Comparison of ENCODE assay signal across 10 cellular contexts in the genomic region with DNA sequence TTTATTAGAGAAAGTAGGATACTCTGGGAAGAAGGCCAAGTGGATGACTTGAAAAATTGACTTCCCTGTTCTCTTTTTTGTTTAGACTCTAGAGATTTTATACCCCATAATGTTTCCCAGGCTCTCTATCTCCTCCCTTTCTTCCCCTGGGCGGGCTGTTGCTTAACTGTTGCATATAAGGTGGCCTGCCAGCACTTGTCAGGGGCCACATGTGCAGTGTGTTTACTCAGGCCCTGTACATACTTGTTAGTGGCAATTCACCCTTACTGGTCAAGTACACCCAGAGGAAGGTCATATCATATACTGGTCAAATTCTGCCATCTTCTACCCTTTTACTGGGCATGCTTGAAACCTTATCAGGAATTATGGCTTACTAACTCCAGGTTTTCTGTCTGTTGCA.
DNase-seq lines count a peak whose midpoint lies in the region; ATAC-seq, FAIRE-seq and TF ChIP-seq lines count a peak whose summit lies in the region.
"Had no signal": no experiment of that assay in that cellular context is flagged by ENCODE, and none has a peak within 500 bp of the region (broad histone marks: within the 10 kb centered on the region; RNA-seq: fewer than 3 reads in every experiment).

No MANE protein-coding gene starts in this region.

- TF ChIP-seq POLR2A in uterus (IDR thresholded peaks at IDR 0.05), result no peak

- ATAC-seq in SK-N-SH treated with all-trans-retinoic acid at 6 μM for 48 hours (peak; percentile 55), GM21447 (IDR thresholded peaks at IDR 0.05; ENCODE audit: unreplicated experiment) (no peak)

- no peak for TF ChIP-seq CTCF in keratinocyte (optimal IDR thresholded peaks at IDR 0.05 in 1 of 3, IDR thresholded peaks at IDR 0.05 in 1 of 3, conservative IDR thresholded peaks at IDR 0.05 in 1 of 3; ENCODE audit: extremely low read depth in 1 of 3, insufficient read depth in 2 of 3, low read length in 3 of 3)
- no peak for TF ChIP-seq CTCF in uterus (IDR thresholded peaks at IDR 0.05)

- H3K27ac ChIP-seq in keratinocyte (ENCODE audit: control insufficient read depth, insufficient read depth, low read length) (peak overlapping the region; percentile 75), uterus (peak overlapping the region; percentile 37 to 46), substantia nigra (ENCODE audit: low read depth, low read length, poor library complexity, severe bottlenecking) (no peak overlapping the region)
- H3K27ac ChIP-seq: colonic mucosa had no signal

- peak overlapping the region; percentile 58 for H3K4me2 ChIP-seq in keratinocyte (ENCODE audit: control insufficient read depth, extremely low read depth, insufficient read depth, low read depth, low read length)

- DNase-seq in SIG-M5 treated with dmso at 0.1 percent for 504 hours (lab: John Stamatoyannopoulos, UW; ENCODE audit: unreplicated experiment), result peak; percentile 6
- DNase-seq in SIG-M5 (lab: John Stamatoyannopoulos, UW), result no peak
- DNase-seq in keratinocyte (ENCODE audit: low read depth, low spot score), result no peak
- peak in 1 of 2 donors; percentile 45 for DNase-seq in uterus
- no peak for DNase-seq in stimulated activated naive CD4-positive, alpha-beta T cell (lab: John Stamatoyannopoulos, UW)
- DNase-seq in substantia nigra (lab: John Stamatoyannopoulos, UW), result no peak
- DNase-seq: activated CD4-positive, CD25-positive, alpha-beta regulatory T cell had no signal

- H3K9me3 ChIP-seq in keratinocyte (ENCODE audit: control insufficient read depth, low read depth, low read length) (no peaks in the 10 kb centered on the region), uterus (no peaks in the 10 kb centered on the region)
- H3K9me3 ChIP-seq: colonic mucosa had no signal

- no peak overlapping the region for H3K4me3 ChIP-seq in keratinocyte (ENCODE audit: control insufficient read depth in 2 of 3, extremely low read depth in 1 of 3, insufficient read depth in 2 of 3, low read depth in 1 of 3, low read length in 3 of 3)
- no peak overlapping the region for H3K4me3 ChIP-seq in uterus
- H3K4me3 ChIP-seq: colonic mucosa had no signal

- dilution Hi-C loops in keratinocyte (cut with MboI; ENCODE audit: extremely low pct_ligation_motif_present, low sequenced_read_pairs), result no loop called here

- peak; percentile 70 for FAIRE-seq in keratinocyte (lab: Jason Lieb, UNC)

- no peaks in the 10 kb centered on the region for H3K79me2 ChIP-seq in keratinocyte (ENCODE audit: control insufficient read depth, insufficient read depth, low read length)

- peaks cover 21% of the 10 kb centered on the region for H3K4me1 ChIP-seq in keratinocyte (ENCODE audit: control insufficient read depth, extremely low read depth, insufficient read depth, low read length)
- no peaks in the 10 kb centered on the region for H3K4me1 ChIP-seq in uterus
- H3K4me1 ChIP-seq: colonic mucosa had no signal

- H3K36me3 ChIP-seq in keratinocyte (ENCODE audit: control insufficient read depth in 2 of 2, extremely low read depth in 1 of 2, insufficient read depth in 2 of 2, low read length in 2 of 2) (no peaks in the 10 kb centered on the region), uterus (peaks cover 0 to 2% of the 10 kb centered on the region in 2 donors)
- H3K36me3 ChIP-seq: colonic mucosa had no signal

- H3K9me1 ChIP-seq in keratinocyte (ENCODE audit: control insufficient read depth, extremely low read depth, insufficient read depth, low read length), result no peaks in the 10 kb centered on the region

- no peaks in the 10 kb centered on the region for H4K20me1 ChIP-seq in keratinocyte (ENCODE audit: control insufficient read depth, extremely low read depth, insufficient read depth, low read length)

- H3K9ac ChIP-seq in keratinocyte (ENCODE audit: control insufficient read depth, extremely low read depth, insufficient read depth, low read length), result peak overlapping the region; percentile 14

- intact Hi-C loops in uterus (cut with DNase I; ENCODE audit: low total_unique reads), result no loop called here

- H3K27me3 ChIP-seq in keratinocyte (ENCODE audit: control insufficient read depth, extremely low read depth, insufficient read depth, low read length) (no peaks in the 10 kb centered on the region), uterus (no peaks in the 10 kb centered on the region)
- H3K27me3 ChIP-seq: colonic mucosa had no signal

- peak overlapping the region; percentile 57 for H2AFZ ChIP-seq in keratinocyte (ENCODE audit: control insufficient read depth, low read length)

TF ChIP-seq in SK-N-SH treated with all-trans-retinoic acid at 6 μM for 48 hours, 23 proteins besides CTCF, POLR2A, EP300 and RAD21 (continues in another document):
- TF ChIP-seq, protein P1, sequence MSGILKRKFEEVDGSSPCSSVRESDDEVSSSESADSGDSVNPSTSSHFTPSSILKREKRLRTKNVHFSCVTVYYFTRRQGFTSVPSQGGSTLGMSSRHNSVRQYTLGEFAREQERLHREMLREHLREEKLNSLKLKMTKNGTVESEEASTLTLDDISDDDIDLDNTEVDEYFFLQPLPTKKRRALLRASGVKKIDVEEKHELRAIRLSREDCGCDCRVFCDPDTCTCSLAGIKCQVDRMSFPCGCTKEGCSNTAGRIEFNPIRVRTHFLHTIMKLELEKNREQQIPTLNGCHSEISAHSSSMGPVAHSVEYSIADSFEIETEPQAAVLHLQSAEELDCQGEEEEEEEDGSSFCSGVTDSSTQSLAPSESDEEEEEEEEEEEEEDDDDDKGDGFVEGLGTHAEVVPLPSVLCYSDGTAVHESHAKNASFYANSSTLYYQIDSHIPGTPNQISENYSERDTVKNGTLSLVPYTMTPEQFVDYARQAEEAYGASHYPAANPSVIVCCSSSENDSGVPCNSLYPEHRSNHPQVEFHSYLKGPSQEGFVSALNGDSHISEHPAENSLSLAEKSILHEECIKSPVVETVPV (CRISPR knock-in tag; IDR thresholded peaks at IDR 0.05), result no peak
- TF ChIP-seq ZNF565 (CRISPR knock-in tag; conservative IDR thresholded peaks at IDR 0.05; ENCODE audit: low read depth) (no peak), RARB (CRISPR knock-in tag; IDR thresholded peaks at IDR 0.05) (no peak), ZFP30 (CRISPR knock-in tag; IDR thresholded peaks at IDR 0.05) (no peak), ZFP3 (CRISPR knock-in tag; IDR thresholded peaks at IDR 0.05) (no peak), ESRRG (CRISPR knock-in tag; IDR thresholded peaks at IDR 0.05) (no peak), GLIS3 (CRISPR knock-in tag; IDR thresholded peaks at IDR 0.05) (no peak), ZNF8 (CRISPR knock-in tag; IDR thresholded peaks at IDR 0.05) (no peak), ZNF70 (CRISPR knock-in tag; IDR thresholded peaks at IDR 0.05) (no peak), TCF4 (CRISPR knock-in tag; IDR thresholded peaks at IDR 0.05; ENCODE audit: borderline replicate concordance) (no peak), SNAI2 (CRISPR knock-in tag; IDR thresholded peaks at IDR 0.05) (no peak), ZC3H10 (CRISPR knock-in tag; IDR thresholded peaks at IDR 0.05) (no peak), ISL1 (CRISPR knock-in tag; IDR thresholded peaks at IDR 0.05) (no peak), ARNTL (CRISPR knock-in tag; IDR thresholded peaks at IDR 0.05; ENCODE audit: borderline replicate concordance, low read depth) (no peak), TOX (CRISPR knock-in tag; IDR thresholded peaks at IDR 0.05; ENCODE audit: borderline replicate concordance) (no peak), BACH2 (CRISPR knock-in tag; IDR thresholded peaks at IDR 0.05; ENCODE audit: borderline replicate concordance) (no peak)
- TF ChIP-seq, protein P2, sequence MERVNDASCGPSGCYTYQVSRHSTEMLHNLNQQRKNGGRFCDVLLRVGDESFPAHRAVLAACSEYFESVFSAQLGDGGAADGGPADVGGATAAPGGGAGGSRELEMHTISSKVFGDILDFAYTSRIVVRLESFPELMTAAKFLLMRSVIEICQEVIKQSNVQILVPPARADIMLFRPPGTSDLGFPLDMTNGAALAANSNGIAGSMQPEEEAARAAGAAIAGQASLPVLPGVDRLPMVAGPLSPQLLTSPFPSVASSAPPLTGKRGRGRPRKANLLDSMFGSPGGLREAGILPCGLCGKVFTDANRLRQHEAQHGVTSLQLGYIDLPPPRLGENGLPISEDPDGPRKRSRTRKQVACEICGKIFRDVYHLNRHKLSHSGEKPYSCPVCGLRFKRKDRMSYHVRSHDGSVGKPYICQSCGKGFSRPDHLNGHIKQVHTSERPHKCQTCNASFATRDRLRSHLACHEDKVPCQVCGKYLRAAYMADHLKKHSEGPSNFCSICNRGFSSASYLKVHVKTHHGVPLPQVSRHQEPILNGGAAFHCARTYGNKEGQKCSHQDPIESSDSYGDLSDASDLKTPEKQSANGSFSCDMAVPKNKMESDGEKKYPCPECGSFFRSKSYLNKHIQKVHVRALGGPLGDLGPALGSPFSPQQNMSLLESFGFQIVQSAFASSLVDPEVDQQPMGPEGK (CRISPR knock-in tag; IDR thresholded peaks at IDR 0.05; ENCODE audit: borderline replicate concordance), result no peak
- TF ChIP-seq, protein P3, sequence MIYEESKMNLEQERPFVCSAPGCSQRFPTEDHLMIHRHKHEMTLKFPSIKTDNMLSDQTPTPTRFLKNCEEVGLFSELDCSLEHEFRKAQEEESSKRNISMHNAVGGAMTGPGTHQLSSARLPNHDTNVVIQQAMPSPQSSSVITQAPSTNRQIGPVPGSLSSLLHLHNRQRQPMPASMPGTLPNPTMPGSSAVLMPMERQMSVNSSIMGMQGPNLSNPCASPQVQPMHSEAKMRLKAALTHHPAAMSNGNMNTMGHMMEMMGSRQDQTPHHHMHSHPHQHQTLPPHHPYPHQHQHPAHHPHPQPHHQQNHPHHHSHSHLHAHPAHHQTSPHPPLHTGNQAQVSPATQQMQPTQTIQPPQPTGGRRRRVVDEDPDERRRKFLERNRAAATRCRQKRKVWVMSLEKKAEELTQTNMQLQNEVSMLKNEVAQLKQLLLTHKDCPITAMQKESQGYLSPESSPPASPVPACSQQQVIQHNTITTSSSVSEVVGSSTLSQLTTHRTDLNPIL (CRISPR knock-in tag; IDR thresholded peaks at IDR 0.05; ENCODE audit: low read depth), result no peak
- TF ChIP-seq, protein P4, sequence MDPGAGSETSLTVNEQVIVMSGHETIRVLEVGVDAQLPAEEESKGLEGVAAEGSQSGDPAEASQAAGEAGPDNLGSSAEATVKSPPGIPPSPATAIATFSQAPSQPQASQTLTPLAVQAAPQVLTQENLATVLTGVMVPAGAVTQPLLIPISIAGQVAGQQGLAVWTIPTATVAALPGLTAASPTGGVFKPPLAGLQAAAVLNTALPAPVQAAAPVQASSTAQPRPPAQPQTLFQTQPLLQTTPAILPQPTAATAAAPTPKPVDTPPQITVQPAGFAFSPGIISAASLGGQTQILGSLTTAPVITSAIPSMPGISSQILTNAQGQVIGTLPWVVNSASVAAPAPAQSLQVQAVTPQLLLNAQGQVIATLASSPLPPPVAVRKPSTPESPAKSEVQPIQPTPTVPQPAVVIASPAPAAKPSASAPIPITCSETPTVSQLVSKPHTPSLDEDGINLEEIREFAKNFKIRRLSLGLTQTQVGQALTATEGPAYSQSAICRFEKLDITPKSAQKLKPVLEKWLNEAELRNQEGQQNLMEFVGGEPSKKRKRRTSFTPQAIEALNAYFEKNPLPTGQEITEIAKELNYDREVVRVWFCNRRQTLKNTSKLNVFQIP (CRISPR knock-in tag; IDR thresholded peaks at IDR 0.05; ENCODE audit: borderline replicate concordance, low read depth), result no peak
